ENCODE assay signal across 22 cellular contexts in genomic region chr1:234463749-234464148, GRCh38. TPM values are rescaled to one million over a fixed set of nuclear protein-coding genes. Genes with fewer than 3 reads are reported as not detected.
DNase-seq lines count a peak whose midpoint lies in the region; ATAC-seq, FAIRE-seq and TF ChIP-seq lines count a peak whose summit lies in the region.
"Had no signal": no experiment of that assay in that cellular context is flagged by ENCODE, and none has a peak within 500 bp of the region (broad histone marks: within the 10 kb centered on the region; RNA-seq: fewer than 3 reads in every experiment).

No MANE protein-coding gene starts in this region.

- TF ChIP-seq RAD21 in HepG2 (CRISPR knock-in tag; IDR thresholded peaks at IDR 0.05) = no peak

- POLR2A ChIA-PET in HepG2 (lab: Yijun Ruan, JAX) = no interaction called here

- CTCF ChIA-PET in HepG2 (lab: Yijun Ruan, JAX; ENCODE audit: low intra/inter-chr PET ratio, low total read pairs) = no interaction called here

- H3K4me1 ChIP-seq in right lobe of liver (peaks cover 0 to 9% (median 4%) of the 10 kb centered on the region in 4 donors), HepG2 (ENCODE audit: insufficient read depth, low read length) (peaks cover 22% of the 10 kb centered on the region)
- H3K4me1 ChIP-seq: BLaER1 treated with 17β-estradiol and CSF1 and Interleukin-3, amounts not matched to agents 10 nM and 100 nM; Caco-2 had no signal

- no peaks in the 10 kb centered on the region for H4K20me1 ChIP-seq in HepG2 (ENCODE audit: insufficient read depth, low read length)
- H4K20me1 ChIP-seq: BLaER1 treated with 17β-estradiol and CSF1 and Interleukin-3, amounts not matched to agents 10 nM and 100 nM had no signal

- TF ChIP-seq CTCF in right lobe of liver (IDR thresholded peaks at IDR 0.05) = no peak
- TF ChIP-seq CTCF in HepG2 (CRISPR knock-in tag; IDR thresholded peaks at IDR 0.05) = no peak

- H3K36me3 Mint-ChIP-seq in activated T-cell treated with anti-CD3 and anti-CD28 coated beads, Interleukin-2, amount 50 U/mL, for 72 hours (ENCODE audit: insufficient read depth in 2 of 2) = peaks cover 8 to 31% of the 10 kb centered on the region in 2 donors

- no peaks in the 10 kb centered on the region for H3K27me3 Mint-ChIP-seq in activated T-cell treated with anti-CD3 and anti-CD28 coated beads, Interleukin-2, amount 50 U/mL, for 72 hours (ENCODE audit: low read depth)
- H3K27me3 Mint-ChIP-seq: B cell; CD4-positive, alpha-beta T cell had no signal

- no peak overlapping the region for H3K27ac Mint-ChIP-seq in activated T-cell treated with anti-CD3 and anti-CD28 coated beads, Interleukin-2, amount 50 U/mL, for 72 hours
- H3K27ac Mint-ChIP-seq: B cell; CD4-positive, alpha-beta T cell; CD8-positive, alpha-beta T cell had no signal

- H3K4me2 ChIP-seq in HepG2 (ENCODE audit: low read depth, low read length) = no peak overlapping the region
- H3K4me2 ChIP-seq: A549; BLaER1 treated with 17β-estradiol and CSF1 and Interleukin-3, amounts not matched to agents 10 nM and 100 nM had no signal

- TF ChIP-seq POLR2A in right lobe of liver (IDR thresholded peaks at IDR 0.05) (no peak), HepG2 (IDR thresholded peaks at IDR 0.05; ENCODE audit: insufficient read depth in 1 of 2, low read depth in 2 of 2, low read length in 2 of 2) (no peak)

- no peaks in the 10 kb centered on the region for H3K27me3 ChIP-seq in right lobe of liver
- no peaks in the 10 kb centered on the region for H3K27me3 ChIP-seq in HepG2 (ENCODE audit: control insufficient read depth in 1 of 2, insufficient read depth in 2 of 2, low read length in 2 of 2)
- H3K27me3 ChIP-seq: BLaER1 treated with 17β-estradiol and CSF1 and Interleukin-3, amounts not matched to agents 10 nM and 100 nM had no signal

- peak; percentile 51 to 69 (median 57) for ATAC-seq in right lobe of liver
- no peak for ATAC-seq in HepG2
- no peak for ATAC-seq in activated T-cell treated with anti-CD3 and anti-CD28 coated beads, Interleukin-2, amount 50 U/mL, for 72 hours (replicated peaks in 1 of 2)
- ATAC-seq: A549; CD8-positive, alpha-beta T cell had no signal

- intact Hi-C loops in right lobe of liver (cut with DNase I) = no loop called here
- intact Hi-C loops in HepG2 (cut with micrococcal nuclease; ENCODE audit: unreplicated experiment) = no loop called here

- DNase-seq in right lobe of liver (no peak), HepG2 (ENCODE audit: low spot score) (no peak)
- no peak for DNase-seq in stimulated activated naive CD4-positive, alpha-beta T cell treated with Interleukin-2 at 50 U/mL for 16 hours (lab: John Stamatoyannopoulos, UW)
- DNase-seq in activated T-cell treated with anti-CD3 and anti-CD28 coated beads, Interleukin-2, amount 50 U/mL, for 72 hours = no peak
- DNase-seq: AML-193; Caco-2; Calu3; CD4-positive, alpha-beta T cell; CD8-positive, alpha-beta T cell; DMS 273 treated with DMSO at 0.1 percent for 48 hours; DMS153; DMS53; DMS79 treated with DMSO at 0.1 percent for 48 hours; GF-D8 had no signal

- no peak overlapping the region for H3K9ac ChIP-seq in HepG2 (ENCODE audit: insufficient read depth, low read depth, low read length)
- H3K9ac ChIP-seq: BLaER1 treated with 17β-estradiol and CSF1 and Interleukin-3, amounts not matched to agents 10 nM and 100 nM had no signal

- TF ChIP-seq EP300 in HepG2 (IDR thresholded peaks at IDR 0.05; ENCODE audit: low read depth in 2 of 2, low read length in 2 of 2) = no peak
- no peak for TF ChIP-seq EP300 in HepG2 (CRISPR knock-in tag; IDR thresholded peaks at IDR 0.05; ENCODE audit: borderline replicate concordance)

- in situ Hi-C loops in HepG2 (cut with HindIII; ENCODE audit: extremely low pct_ligation_motif_present, low pct_unique_long_range_greater_than_20kb) = no loop called here

- H3K4me1 Mint-ChIP-seq in activated T-cell treated with anti-CD3 and anti-CD28 coated beads, Interleukin-2, amount 50 U/mL, for 72 hours (ENCODE audit: low read depth) = no peaks in the 10 kb centered on the region
- H3K4me1 Mint-ChIP-seq: B cell had no signal

- no peaks in the 10 kb centered on the region for H3K36me3 ChIP-seq in right lobe of liver
- peaks cover 4 to 37% of the 10 kb centered on the region in 2 experiments for H3K36me3 ChIP-seq in HepG2 (replicated peaks in 1 of 2; ENCODE audit: control insufficient read depth in 1 of 2, insufficient read depth in 2 of 2, low read length in 2 of 2)

- FAIRE-seq in HepG2 (lab: Jason Lieb, UNC) (no peak), TTC549 (lab: Jason Lieb, UNC) (peak; percentile 66)
- FAIRE-seq: A549, GM12891, GM19239 had no signal

- no peaks in the 10 kb centered on the region for H3K79me2 ChIP-seq in HepG2 (ENCODE audit: insufficient read depth, low read length)

- H3K9me3 Mint-ChIP-seq in activated T-cell treated with anti-CD3 and anti-CD28 coated beads, Interleukin-2, amount 50 U/mL, for 72 hours = no peaks in the 10 kb centered on the region
- H3K9me3 Mint-ChIP-seq: CD4-positive, alpha-beta T cell; CD8-positive, alpha-beta T cell had no signal

- H3K27ac ChIP-seq in right lobe of liver (no peak overlapping the region), HepG2 (ENCODE audit: extremely low read length, insufficient read depth, low read length) (no peak overlapping the region)
- H3K27ac ChIP-seq: 22Rv1; A549; BLaER1 treated with 17β-estradiol and CSF1 and Interleukin-3, amounts not matched to agents 10 nM and 100 nM; C4-2B had no signal

- BruUV-seq in HepG2 (replicated peaks; lab: Mats Ljungman, UMichigan) = no TSS peak

- no peak overlapping the region for H3K4me3 Mint-ChIP-seq in activated T-cell treated with anti-CD3 and anti-CD28 coated beads, Interleukin-2, amount 50 U/mL, for 72 hours
- H3K4me3 Mint-ChIP-seq: B cell; CD4-positive, alpha-beta T cell; CD8-positive, alpha-beta T cell had no signal

- H3K9me3 ChIP-seq in right lobe of liver (no peaks in the 10 kb centered on the region), HepG2 (ENCODE audit: low read length) (no peaks in the 10 kb centered on the region)
- H3K9me3 ChIP-seq: A549, Caco-2 had no signal

- H2AFZ ChIP-seq in HepG2 (ENCODE audit: low read length) = no peak overlapping the region

- H3K4me3 ChIP-seq in right lobe of liver (no peak overlapping the region), HepG2 (replicated peaks in 1 of 3; ENCODE audit: insufficient read depth in 1 of 3, low read depth in 2 of 3, low read length in 3 of 3) (no peak overlapping the region)
- H3K4me3 ChIP-seq: A549; BLaER1 treated with 17β-estradiol and CSF1 and Interleukin-3, amounts not matched to agents 10 nM and 100 nM had no signal

TF ChIP-seq in HepG2, 621 proteins besides CTCF, POLR2A, EP300 and RAD21:
- TF ChIP-seq ZBTB20 (CRISPR knock-in tag; IDR thresholded peaks at IDR 0.05; ENCODE audit: borderline replicate concordance, low read depth) = no peak
- no peak for TF ChIP-seq CBX1 (IDR thresholded peaks at IDR 0.05; ENCODE audit: low read depth)
- TF ChIP-seq CHD2 (IDR thresholded peaks at IDR 0.05; ENCODE audit: low read depth, low read length) = no peak
- no peak for TF ChIP-seq SMAD1 (CRISPR knock-in tag; IDR thresholded peaks at IDR 0.05; ENCODE audit: borderline replicate concordance, low read depth)
- no peak for TF ChIP-seq TEAD2 (CRISPR knock-in tag; IDR thresholded peaks at IDR 0.05)
- TF ChIP-seq NFATC3 (CRISPR knock-in tag; IDR thresholded peaks at IDR 0.05) = no peak

RNA-seq across cellular contexts. Expression of gene TARBP1, which starts 15.2 kb away (rescaled TPM):
- total RNA-seq in right lobe of liver (10 to 100 TPM in 2 of 6 experiments, 1 to 10 TPM in 4; 7.2 to 16.7 (median 8.0) TPM), HepG2 (2016; rRNA removed; fragmentation: Illumina TruSeq; extraction: Trizol) (31.0 and 37.7 TPM in 2 replicates)
- 8.0 and 10.9 TPM in 2 replicates for total RNA-seq in HepG2 (2016; cell fraction: cytosol; rRNA removed; fragmentation: Illumina TruSeq; extraction: Trizol; ENCODE audit: low read depth)
- total RNA-seq in HepG2 (2016; cell fraction: insoluble cytoplasmic fraction; rRNA removed; fragmentation: Illumina TruSeq; extraction: Trizol) = 33.0 and 39.2 TPM in 2 replicates
- total RNA-seq in HepG2 (2016; cell fraction: membrane; rRNA removed; fragmentation: Illumina TruSeq; extraction: Trizol) = 9.9 and 14.5 TPM in 2 replicates
- 49.3 and 51.0 TPM in 2 replicates for total RNA-seq in HepG2 (2016; cell fraction: nucleus; rRNA removed; fragmentation: Illumina TruSeq; extraction: Trizol)
- polyA plus RNA-seq in HepG2 (2011; rRNA removed) = 58.7 and 67.0 TPM in 2 replicates
- 15.2 and 18.3 TPM in 2 replicates for polyA plus RNA-seq in HepG2 (2011; cell fraction: cytosol; rRNA removed)
- 127 and 145 TPM in 2 replicates for polyA plus RNA-seq in HepG2 (2011; cell fraction: nucleus; rRNA removed)
- polyA plus RNA-seq in HepG2 (2012) = 31.2 and 34.3 TPM in 2 replicates
- polyA plus RNA-seq in HepG2 (2016; cell fraction: cytosol; fragmentation: Illumina TruSeq; extraction: Trizol; ENCODE audit: low read depth) = 1.00 and 1.2 TPM in 2 replicates
- 26.8 and 27.3 TPM in 2 replicates for polyA plus RNA-seq in HepG2 (2016; cell fraction: insoluble cytoplasmic fraction; fragmentation: Illumina TruSeq; extraction: Trizol; ENCODE audit: low read depth)
- polyA plus RNA-seq in HepG2 (2016; cell fraction: membrane; fragmentation: Illumina TruSeq; extraction: Trizol; ENCODE audit: low read depth) = 3.6 and 4.1 TPM in 2 replicates
- polyA plus RNA-seq in HepG2 (2016; cell fraction: nucleus; fragmentation: Illumina TruSeq; extraction: Trizol; ENCODE audit: insufficient read depth, low read depth) = 121 and 134 TPM in 2 replicates
- 15.4 and 29.8 TPM in 2 replicates for polyA minus RNA-seq in HepG2 (2011; rRNA and poly(A)+ RNA removed; ENCODE audit: low replicate concordance)
- polyA minus RNA-seq in HepG2 (2011; cell fraction: cytosol; rRNA and poly(A)+ RNA removed) = 10.9 and 11.5 TPM in 2 replicates
- polyA minus RNA-seq in HepG2 (2011; cell fraction: nucleus; rRNA and poly(A)+ RNA removed) = 73.5 and 78.7 TPM in 2 replicates
- total RNA-seq in activated T-cell treated with anti-CD3 and anti-CD28 coated beads, Interleukin-2, amount 50 U/mL, for 72 hours = 10 to 100 TPM; 49.6 to 63.0 TPM

Comparison
In these comparisons a context has a peak if more than half of its experiments do, and no peak if none do; other contexts are left out.
1. ATAC-seq: peak in right lobe of liver (4 of 4); none in HepG2 (single experiment) and activated T-cell treated with anti-CD3 and anti-CD28 coated beads, Interleukin-2, amount 50 U/mL, for 72 hours (0 of 2).